In the genomic region with DNA sequence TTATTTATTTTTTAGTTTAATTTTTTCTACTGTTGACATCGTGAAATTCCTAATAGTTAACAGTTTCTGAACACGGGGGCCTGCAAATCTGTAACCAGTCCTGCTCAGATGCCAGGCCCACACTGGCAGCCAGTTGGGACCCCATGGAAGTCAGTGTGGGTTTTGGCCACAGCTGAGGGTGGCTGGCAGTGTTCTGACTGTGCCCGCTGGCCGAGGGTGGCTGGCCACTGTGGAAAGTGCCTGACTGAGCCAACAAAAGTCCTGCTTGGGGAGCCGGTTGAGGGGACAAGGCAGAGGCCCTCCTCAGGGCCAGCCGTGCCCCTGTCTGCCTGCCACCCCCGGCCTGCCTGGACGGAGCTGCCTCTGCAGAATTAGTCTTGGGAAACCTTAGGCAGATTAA, we compare ENCODE assay signal across 17 cellular contexts. TPM values are rescaled to one million over a fixed set of nuclear protein-coding genes. Genes with fewer than 3 reads are reported as not detected.
DNase-seq lines count a peak whose midpoint lies in the region; TF ChIP-seq lines count a peak whose summit lies in the region.
"Had no signal": no experiment of that assay in that cellular context is flagged by ENCODE, and none has a peak within 500 bp of the region (broad histone marks: within the 10 kb centered on the region; RNA-seq: fewer than 3 reads in every experiment).

No MANE protein-coding gene starts in this region.

- H4K20me1 ChIP-seq in PC-9 (ENCODE audit: insufficient read depth), result no peaks in the 10 kb centered on the region

- H4K8ac ChIP-seq in trophoblast cell (ENCODE audit: low read depth, low read length), result no peak overlapping the region

- no peaks in the 10 kb centered on the region for H3K27me3 ChIP-seq in PC-9 (ENCODE audit: insufficient read depth, low read depth)
- H3K27me3 ChIP-seq in trophoblast cell (ENCODE audit: insufficient read depth, low read length), result no peaks in the 10 kb centered on the region
- no peaks in the 10 kb centered on the region for H3K27me3 ChIP-seq in thyroid gland
- H3K27me3 ChIP-seq: dorsolateral prefrontal cortex, transverse colon had no signal

- TF ChIP-seq POLR2A in thyroid gland (IDR thresholded peaks at IDR 0.05), result no peak

- intact Hi-C loops in PC-9 (cut with micrococcal nuclease; ENCODE audit: unreplicated experiment), result no loop called here
- intact Hi-C loops in thyroid gland (cut with DNase I), result no loop called here

- peak overlapping the region; percentile 32 for H2BK12ac ChIP-seq in trophoblast cell (ENCODE audit: low read length)

- H3K9me3 Mint-ChIP-seq in chondrocyte (ENCODE audit: low read depth), result no peaks in the 10 kb centered on the region
- H3K9me3 Mint-ChIP-seq: H9; stimulated activated effector memory CD8-positive, alpha-beta T cell treated with anti-CD3 and anti-CD28 coated beads, Interleukin-12 subunit alpha, Interleukin-12 subunit beta, amount 100 ng/mL, for 72 hours; T-helper 1 cell treated with Interleukin-12 subunit alpha and Interleukin-12 subunit beta and Interleukin-4 antibody, amounts not matched to agents 30 μg/mL and 1 μg/mL, for 36 hours had no signal

- peaks cover 18% of the 10 kb centered on the region for H3K79me1 ChIP-seq in trophoblast cell (ENCODE audit: low read length)

- no CpG with 5 or more reads among the region's 8 CpGs for WGBS in trophoblast cell (ENCODE audit: extremely low coverage, insufficient coverage, insufficient read length)
- 60 to 66% methylated on average over 5 to 7 of the region's 8 CpGs for WGBS in thyroid gland, 2 donors

- no peak overlapping the region for H3K4ac ChIP-seq in trophoblast cell (ENCODE audit: low read depth, low read length)

- H3K27ac ChIP-seq in PC-9 (peak overlapping the region; percentile 36; the same call in 1 of the 2 replicates), trophoblast cell (ENCODE audit: low read depth, low read length) (no peak overlapping the region), thyroid gland (peak overlapping the region; percentile 26 to 82 (median 47))
- H3K27ac ChIP-seq: dorsolateral prefrontal cortex, neutrophil had no signal

- TF ChIP-seq CTCF in PC-9 (conservative IDR thresholded peaks at IDR 0.05) (no peak), chondrocyte (IDR thresholded peaks at IDR 0.05) (no peak), thyroid gland (IDR thresholded peaks at IDR 0.05) (no peak)

- H4K12ac ChIP-seq in trophoblast cell (ENCODE audit: low read depth, low read length), result no peak overlapping the region

- no peaks in the 10 kb centered on the region for H3K36me3 Mint-ChIP-seq in chondrocyte (ENCODE audit: low read depth)

- H2AFZ ChIP-seq in PC-9 (no peak overlapping the region), trophoblast cell (ENCODE audit: insufficient read depth, low read length, poor library complexity) (no peak overlapping the region)

- peaks cover 74% of the 10 kb centered on the region for H3K4me1 Mint-ChIP-seq in chondrocyte (ENCODE audit: low read depth)

- H3K4me3 ChIP-seq in PC-9, result no peak overlapping the region
- no peak overlapping the region for H3K4me3 ChIP-seq in trophoblast cell (ENCODE audit: low read depth, low read length)
- H3K4me3 ChIP-seq in thyroid gland (replicated peaks in 1 of 3), result no peak overlapping the region
- H3K4me3 ChIP-seq: dorsolateral prefrontal cortex, transverse colon had no signal

- H3K27me3 Mint-ChIP-seq in chondrocyte (ENCODE audit: low read depth), result no peaks in the 10 kb centered on the region

- POLR2A ChIA-PET in PC-9 (lab: Charles Lee; ENCODE audit: unreplicated experiment), result interaction anchor here (0.6 to 0.7 kb wide), 2 partner anchors 15 to 368 kb away, joined by 3 to 4 read pairs; no protein-coding TSS in a partner anchor

- H3K14ac ChIP-seq in trophoblast cell (ENCODE audit: low read length), result no peak overlapping the region

- no peak overlapping the region for H2BK5ac ChIP-seq in trophoblast cell (ENCODE audit: low read depth, low read length, poor library complexity)

- H3K79me2 ChIP-seq in PC-9 (ENCODE audit: low read depth), result peaks cover 41% of the 10 kb centered on the region
- H3K79me2 ChIP-seq in trophoblast cell (ENCODE audit: control insufficient read depth, insufficient read depth, low read length, poor library complexity), result peaks cover 8% of the 10 kb centered on the region

- H4K91ac ChIP-seq in trophoblast cell (ENCODE audit: low read depth, low read length), result no peak overlapping the region

- H3F3A ChIP-seq in PC-9 (ENCODE audit: insufficient read depth, low read depth), result peaks cover 35% of the 10 kb centered on the region

- H3K36me3 ChIP-seq in PC-9 (ENCODE audit: low read depth), result no peaks in the 10 kb centered on the region
- H3K36me3 ChIP-seq in trophoblast cell (ENCODE audit: control insufficient read depth in 1 of 2, insufficient read depth in 2 of 2, low read length in 2 of 2), result no peaks in the 10 kb centered on the region
- H3K36me3 ChIP-seq in thyroid gland, result no peaks in the 10 kb centered on the region
- H3K36me3 ChIP-seq: neutrophil, transverse colon had no signal

- H3K9me2 ChIP-seq in PC-9 (ENCODE audit: insufficient read depth), result no peaks in the 10 kb centered on the region

- DNase-seq in PC-9 (no peak), chondrocyte (ENCODE audit: low spot score) (no peak), trophoblast cell (no peak), thyroid gland (peak; percentile 46 to 69), hepatic stellate cell (ENCODE audit: low spot score) (no peak), NCI-H1417 (lab: John Stamatoyannopoulos, UW) (no peak), NCI-H82 (lab: John Stamatoyannopoulos, UW) (no peak)
- DNase-seq: activated CD4-positive, alpha-beta T cell treated with anti-CD3 and anti-CD28 coated beads, Interleukin-2, amount 50 U/mL, for 48 hours; DMS79 treated with DMSO at 0.1 percent for 48 hours; dorsolateral prefrontal cortex; H9; KBM-7; NCI-H526 treated with DMSO at 0.1 percent for 48 hours; transverse colon had no signal

- CTCF ChIA-PET in PC-9 (lab: Charles Lee), result no interaction called here

- H3K9me3 ChIP-seq in PC-9 (ENCODE audit: insufficient read depth, low read depth), result no peaks in the 10 kb centered on the region
- H3K9me3 ChIP-seq in trophoblast cell (ENCODE audit: insufficient read depth, low read depth, low read length), result peaks cover 2% of the 10 kb centered on the region
- H3K9me3 ChIP-seq in thyroid gland, result no peaks in the 10 kb centered on the region
- H3K9me3 ChIP-seq: neutrophil, transverse colon had no signal

- H3K4me3 Mint-ChIP-seq in chondrocyte (ENCODE audit: unreplicated experiment), result no peak overlapping the region
- H3K4me3 Mint-ChIP-seq: H9; stimulated activated effector memory CD8-positive, alpha-beta T cell treated with anti-CD3 and anti-CD28 coated beads, Interleukin-12 subunit alpha, Interleukin-12 subunit beta, amount 100 ng/mL, for 72 hours; T-helper 1 cell treated with Interleukin-12 subunit alpha and Interleukin-12 subunit beta and Interleukin-4 antibody, amounts not matched to agents 30 μg/mL and 1 μg/mL, for 36 hours had no signal

- peak overlapping the region; percentile 38 for H2AK5ac ChIP-seq in trophoblast cell (ENCODE audit: low read length)

- H3K23ac ChIP-seq in trophoblast cell (ENCODE audit: low read length), result no peak overlapping the region

- H3K4me1 ChIP-seq in PC-9 (replicated peaks; ENCODE audit: insufficient read depth), result peaks cover 61% of the 10 kb centered on the region
- H3K4me1 ChIP-seq in trophoblast cell (ENCODE audit: control insufficient read depth in 1 of 2, insufficient read depth in 2 of 2, low read length in 2 of 2), result peaks cover 15% of the 10 kb centered on the region in 2 experiments
- H3K4me1 ChIP-seq in thyroid gland, result peaks cover 12 to 52% of the 10 kb centered on the region in 2 donors

- no peak overlapping the region for H3K9ac ChIP-seq in trophoblast cell (ENCODE audit: low read length)

- H2BK120ac ChIP-seq in trophoblast cell (ENCODE audit: insufficient read depth, low read length, poor library complexity), result no peak overlapping the region

- no TSS peak for BruUV-seq in PC-9 (replicated peaks; lab: Mats Ljungman, UMichigan)

- H3K18ac ChIP-seq in trophoblast cell (ENCODE audit: low read length), result peak overlapping the region; percentile 21

- H3K4me2 ChIP-seq in PC-9 (peak overlapping the region; percentile 89), trophoblast cell (ENCODE audit: low read length) (no peak overlapping the region)

- H3K27ac Mint-ChIP-seq in chondrocyte (ENCODE audit: unreplicated experiment), result peak overlapping the region; percentile 85
- H3K27ac Mint-ChIP-seq: stimulated activated effector memory CD8-positive, alpha-beta T cell treated with anti-CD3 and anti-CD28 coated beads, Interleukin-12 subunit alpha, Interleukin-12 subunit beta, amount 100 ng/mL, for 72 hours; T-helper 1 cell treated with Interleukin-12 subunit alpha and Interleukin-12 subunit beta and Interleukin-4 antibody, amounts not matched to agents 30 μg/mL and 1 μg/mL, for 36 hours had no signal

RNA-seq across cellular contexts. Expression of a gene that starts 4.1 kb away (rescaled TPM):
- total RNA-seq in PC-9 (2021), result 163 and 177 TPM in 2 replicates
- total RNA-seq in chondrocyte, result 151 to 298 TPM (median 163 TPM) in 3 replicates
- 43.9 and 46.9 TPM in 2 replicates for polyA plus RNA-seq in trophoblast cell (2013)
- total RNA-seq in thyroid gland, result 10 to 100 TPM in 1 of 4 donors, 1 to 10 TPM in 3; 6.5 to 12.6 (median 8.3) TPM

Comparison
In these comparisons a context has a peak if more than half of its experiments do, and no peak if none do; other contexts are left out.
1. DNase-seq: peak in thyroid gland (2 of 2); none in PC-9 (0 of 2), chondrocyte (single experiment), trophoblast cell (0 of 2), hepatic stellate cell (single experiment), NCI-H1417 (0 of 3) and NCI-H82 (single experiment).
2. RNA of a gene that starts 4.1 kb away (total RNA-seq): 163 to 177 TPM in PC-9 and 151 to 298 TPM in chondrocyte; 6.5 to 12.6 TPM in thyroid gland; every median in the first group is over 10 times any median in the second.